1 cellular context compared by ENCODE assay signal in genomic region chr10:4903675-4904074, GRCh38. TPM values are rescaled to one million over a fixed set of nuclear protein-coding genes. Genes with fewer than 3 reads are reported as not detected.
"Had no signal": no experiment of that assay in that cellular context is flagged by ENCODE, and none has a peak within 500 bp of the region (broad histone marks: within the 10 kb centered on the region; RNA-seq: fewer than 3 reads in every experiment).

No MANE protein-coding gene starts in this region.

RNA-seq across cellular contexts. Expression of gene AKR1C1, which starts 59.5 kb away (rescaled TPM):
- polyA plus RNA-seq: IgD-negative memory B cell had no signal
